7 cellular contexts compared by ENCODE assay signal in the genomic region with DNA sequence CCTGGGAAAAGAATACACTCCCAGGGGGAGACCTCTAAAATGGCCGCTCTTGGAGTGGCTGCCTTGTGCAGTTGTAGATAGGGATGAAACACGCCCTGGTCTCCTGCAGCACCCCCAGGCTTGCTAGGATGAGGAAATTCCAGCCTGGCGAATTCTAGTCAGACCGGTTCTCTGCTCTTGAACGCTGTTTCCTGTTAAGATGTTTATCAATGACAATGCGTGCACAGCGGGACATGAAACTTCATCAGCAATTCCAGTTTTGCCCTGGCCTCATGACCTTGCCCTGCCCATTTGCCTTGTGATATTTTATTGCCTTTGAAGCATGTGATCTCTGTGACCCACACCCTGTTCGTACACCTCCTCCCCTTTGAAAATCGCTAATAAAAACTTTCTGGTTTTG.
A peak's percentile ranks its signal among the peaks of the same experiment; 100 is the strongest.
DNase-seq lines count a peak whose midpoint lies in the region; ATAC-seq, FAIRE-seq and TF ChIP-seq lines count a peak whose summit lies in the region.
"Not testable (repeated sequence)": the region's sequence is repeated elsewhere in the genome, so short reads cannot be mapped to it uniquely, and the experiment has no call there.

No MANE protein-coding gene starts in this region.

- H4K20me1 ChIP-seq in H9 (ENCODE audit: control insufficient read depth, insufficient read depth, insufficient read length); PC-3 (ENCODE audit: low read length); mammary epithelial cell (ENCODE audit: insufficient read depth, low read length): not testable (repeated sequence)

- TF ChIP-seq RAD21 in A549 (conservative IDR thresholded peaks at IDR 0.05 in 1 of 2, IDR thresholded peaks at IDR 0.05 in 1 of 2), result not testable (repeated sequence)

- DNase-seq in A549 (ENCODE audit: low read depth in 1 of 2, low spot score in 1 of 2) (peak in 1 of 2 experiments; percentile 28), DMS53 (lab: John Stamatoyannopoulos, UW) (peak; percentile 83), H9 (peak; percentile 31), LNCaP clone FGC (ENCODE audit: low read depth) (peak; percentile 35), PC-3 (peak; percentile 1), mammary epithelial cell (peak; percentile 5), iPS DF 19.7 (ENCODE audit: low read depth, low spot score) (peak; percentile 12)

- not testable (repeated sequence) for H2BK5ac ChIP-seq in H9 (ENCODE audit: insufficient read length, low read length)

- H3K14ac ChIP-seq in H9 (ENCODE audit: insufficient read depth, low read length), result not testable (repeated sequence)

- not testable (repeated sequence) for H2BK120ac ChIP-seq in H9 (ENCODE audit: low read depth, low read length, poor library complexity, severe bottlenecking)

- H3K36me3 ChIP-seq in PC-3 (ENCODE audit: low read depth, low read length); mammary epithelial cell (ENCODE audit: insufficient read depth, low read length): not testable (repeated sequence)

- not testable (repeated sequence) for H4K8ac ChIP-seq in H9 (replicated peaks; ENCODE audit: insufficient read length, low read depth, low read length)

- H3K4me1 Mint-ChIP-seq in H9, result not testable (repeated sequence)

- H3K9ac ChIP-seq in H9 (ENCODE audit: extremely low read depth, insufficient read length, low read length); PC-3 (ENCODE audit: low read length); mammary epithelial cell (ENCODE audit: insufficient read depth, low read length): not testable (repeated sequence)

- not testable (repeated sequence) for FAIRE-seq in A549 (lab: Jason Lieb, UNC)

- H3K4me1 ChIP-seq in A549; H9 (ENCODE audit: insufficient read depth, low read length); PC-3 (ENCODE audit: insufficient read depth, low read length); mammary epithelial cell (ENCODE audit: insufficient read depth, low read length): not testable (repeated sequence)

- H3K4ac ChIP-seq in H9 (ENCODE audit: low read depth, low read length), result not testable (repeated sequence)

- not testable (repeated sequence) for H2AK5ac ChIP-seq in H9 (ENCODE audit: insufficient read length, low read length)

- H3K4me2 ChIP-seq in A549, result peak overlapping the region; percentile 53
- not testable (repeated sequence) for H3K4me2 ChIP-seq in H9 (ENCODE audit: insufficient read depth, insufficient read length, low read length); PC-3 (ENCODE audit: low read length); mammary epithelial cell (ENCODE audit: insufficient read depth, low read depth, low read length)

- not testable (repeated sequence) for H3K23me2 ChIP-seq in H9 (ENCODE audit: insufficient read length, low read depth, low read length, poor library complexity, severe bottlenecking)

- not testable (repeated sequence) for H3K79me1 ChIP-seq in H9 (ENCODE audit: insufficient read depth, low read depth, low read length, poor library complexity, severe bottlenecking)

- peaks cover 31 to 40% of the 10 kb centered on the region in 2 experiments for H3K9me3 Mint-ChIP-seq in H9

- POLR2A ChIA-PET in A549 (lab: Yijun Ruan, JAX); PC-3 (lab: Charles Lee; ENCODE audit: unreplicated experiment): not testable (repeated sequence)

- H3K4me3 Mint-ChIP-seq in H9, result not testable (repeated sequence)

- H2AFZ ChIP-seq in H9 (ENCODE audit: low read length); PC-3 (ENCODE audit: low read length); mammary epithelial cell (ENCODE audit: low read depth, low read length): not testable (repeated sequence)

- intact Hi-C loops in PC-3 (cut with micrococcal nuclease) (loop anchor here (10.0 kb wide), 1 partner anchor 783 kb away; no protein-coding TSS in a partner anchor), mammary epithelial cell (cut with micrococcal nuclease) (loop anchor here (10.0 kb wide), 1 partner anchor 443 kb away; no protein-coding TSS in a partner anchor)

- peaks cover 28 to 39% (median 33%) of the 10 kb centered on the region in 3 experiments for H3K36me3 Mint-ChIP-seq in H9 (ENCODE audit: insufficient read depth in 1 of 3, low read depth in 3 of 3)

- WGBS in A549 (ENCODE audit: missing lambda C conversion rate), result 12% methylated on average over 9 of the region's 9 CpGs
- no CpG with 5 or more reads among the region's 9 CpGs for WGBS in H9 (ENCODE audit: extremely low coverage, insufficient read length, low lambda C conversion rate)
- WGBS in mammary epithelial cell (ENCODE audit: low coverage, missing lambda C conversion rate), result 21% methylated on average over 9 of the region's 9 CpGs

- not testable (repeated sequence) for H3K27ac ChIP-seq in A549; H9 (ENCODE audit: insufficient read length, low read depth, low read length); PC-3 (ENCODE audit: low read length); mammary epithelial cell (ENCODE audit: insufficient read depth, low read depth, low read length)

- in situ Hi-C loops in mammary epithelial cell (cut with MboI; ENCODE audit: low sequenced_read_pairs in 2 of 2), result not testable (repeated sequence)

- not testable (repeated sequence) for TF ChIP-seq CTCF in A549 (IDR thresholded peaks at IDR 0.05); H9 (conservative IDR thresholded peaks at IDR 0.05); LNCaP clone FGC (IDR thresholded peaks at IDR 0.05; ENCODE audit: control insufficient read depth, extremely low read depth, insufficient read depth); PC-3 (conservative IDR thresholded peaks at IDR 0.05; ENCODE audit: low read depth, low read length); mammary epithelial cell (conservative IDR thresholded peaks at IDR 0.05 in 1 of 2, IDR thresholded peaks at IDR 0.05 in 1 of 2; ENCODE audit: extremely low read depth in 1 of 2, insufficient read depth in 1 of 2, low read depth in 1 of 2, low read length in 2 of 2)

- not testable (repeated sequence) for H2BK15ac ChIP-seq in H9 (ENCODE audit: low read depth, low read length)

- not testable (repeated sequence) for H3K23ac ChIP-seq in H9 (ENCODE audit: insufficient read length, low read depth, low read length)

- not testable (repeated sequence) for H2BK20ac ChIP-seq in H9 (ENCODE audit: low read depth, low read length, poor library complexity, severe bottlenecking)

- not testable (repeated sequence) for H3K56ac ChIP-seq in H9 (ENCODE audit: insufficient read length, low read depth, low read length)

- not testable (repeated sequence) for H3K27me3 Mint-ChIP-seq in H9 (ENCODE audit: low read depth)

- dilution Hi-C loops in mammary epithelial cell (cut with HindIII; ENCODE audit: low sequenced_read_pairs), result not testable (repeated sequence)

- not testable (repeated sequence) for BruUV-seq in PC-3 (replicated peaks; lab: Mats Ljungman, UMichigan); mammary epithelial cell (replicated peaks; lab: Mats Ljungman, UMichigan)

- not testable (repeated sequence) for H3K79me2 ChIP-seq in H9 (ENCODE audit: insufficient read depth, low read length); PC-3 (ENCODE audit: low read length); mammary epithelial cell (ENCODE audit: insufficient read depth, low read length)

- not testable (repeated sequence) for H3K4me3 ChIP-seq in A549; LNCaP clone FGC (ENCODE audit: low read depth, low read length); PC-3 (ENCODE audit: low read length); mammary epithelial cell (replicated peaks in 1 of 3; ENCODE audit: insufficient read depth in 1 of 3, low read depth in 2 of 3, low read length in 3 of 3)

- TF ChIP-seq POLR2A in A549 (IDR thresholded peaks at IDR 0.05; ENCODE audit: low read length), result not testable (repeated sequence)

- not testable (repeated sequence) for H3K9me3 ChIP-seq in A549; PC-3 (ENCODE audit: low read length); mammary epithelial cell (replicated peaks; ENCODE audit: insufficient read depth, low read length)
- H3K9me3 ChIP-seq in H9 (ENCODE audit: control insufficient read depth, low read depth, low read length), result peaks cover 20% of the 10 kb centered on the region

- ATAC-seq in A549, PC-3: not testable (repeated sequence)

- not testable (repeated sequence) for H2BK12ac ChIP-seq in H9 (ENCODE audit: insufficient read length, low read depth, low read length)

- not testable (repeated sequence) for H4K5ac ChIP-seq in H9 (ENCODE audit: insufficient read length, low read depth, low read length)

- not testable (repeated sequence) for H3K27me3 ChIP-seq in H9 (ENCODE audit: insufficient read depth, low read length); PC-3 (ENCODE audit: low read length); mammary epithelial cell (ENCODE audit: insufficient read depth, low read length)

- peak overlapping the region in 2 of 3 experiments; percentile 22 to 55; a peak in 3 of 7 replicates for H3K27ac Mint-ChIP-seq in H9

- not testable (repeated sequence) for H3K9me2 ChIP-seq in PC-3 (replicated peaks; ENCODE audit: low read length)

- H4K91ac ChIP-seq in H9 (ENCODE audit: insufficient read length, low read depth, low read length), result not testable (repeated sequence)

- not testable (repeated sequence) for TF ChIP-seq EP300 in A549 (IDR thresholded peaks at IDR 0.05)

- not testable (repeated sequence) for H3K18ac ChIP-seq in H9 (ENCODE audit: insufficient read length, low read depth, low read length)

- not testable (repeated sequence) for H3F3A ChIP-seq in PC-3 (ENCODE audit: low read length, unreplicated experiment)

- CTCF ChIA-PET in A549 (lab: Yijun Ruan, JAX); PC-3 (lab: Charles Lee); mammary epithelial cell (lab: Charles Lee; ENCODE audit: low non-redundant PET): not testable (repeated sequence)

- not testable (repeated sequence) for H3T11ph ChIP-seq in H9 (ENCODE audit: low read length)
